Comparison of ENCODE assay signal across 8 cellular contexts in the genomic region with DNA sequence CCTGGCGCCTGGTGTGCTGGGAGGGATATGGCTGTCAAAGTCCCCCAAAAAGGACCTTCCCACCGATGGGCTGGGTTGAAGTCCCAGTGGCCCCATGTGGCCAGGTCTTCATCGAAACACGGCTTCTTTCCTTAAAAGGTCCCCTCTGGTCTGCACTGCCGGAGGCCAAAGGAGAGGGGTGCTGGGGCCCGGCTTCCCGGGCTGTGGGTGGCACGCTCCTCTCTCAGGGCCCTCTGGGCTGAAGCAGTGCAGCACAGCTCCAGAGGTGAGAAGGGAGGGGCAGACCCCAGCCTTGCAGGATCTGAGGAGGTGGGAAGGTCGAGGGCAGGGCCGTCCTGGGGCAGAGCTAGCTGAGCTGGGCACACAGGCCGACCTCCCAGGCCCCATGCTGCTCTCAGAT. TPM values are rescaled to one million over a fixed set of nuclear protein-coding genes. Genes with fewer than 3 reads are reported as not detected.
"Had no signal": no experiment of that assay in that cellular context is flagged by ENCODE, and none has a peak within 500 bp of the region (broad histone marks: within the 10 kb centered on the region; RNA-seq: fewer than 3 reads in every experiment).

No MANE protein-coding gene starts in this region.

- H3K27ac ChIP-seq: HL-60 had no signal

- H3K4me2 ChIP-seq: GM23338 had no signal

- FAIRE-seq: H1, H54 had no signal

- H2AFZ ChIP-seq: GM23338 had no signal

- DNase-seq: H9, HCEC 1CT, KBM-7 had no signal

- H3K4me3 ChIP-seq: GM23338 had no signal

RNA-seq across cellular contexts. Expression of gene NPTX1, which starts 6.7 kb away (rescaled TPM):
- polyA plus RNA-seq: IgD-negative memory B cell had no signal
